In the genomic region with DNA sequence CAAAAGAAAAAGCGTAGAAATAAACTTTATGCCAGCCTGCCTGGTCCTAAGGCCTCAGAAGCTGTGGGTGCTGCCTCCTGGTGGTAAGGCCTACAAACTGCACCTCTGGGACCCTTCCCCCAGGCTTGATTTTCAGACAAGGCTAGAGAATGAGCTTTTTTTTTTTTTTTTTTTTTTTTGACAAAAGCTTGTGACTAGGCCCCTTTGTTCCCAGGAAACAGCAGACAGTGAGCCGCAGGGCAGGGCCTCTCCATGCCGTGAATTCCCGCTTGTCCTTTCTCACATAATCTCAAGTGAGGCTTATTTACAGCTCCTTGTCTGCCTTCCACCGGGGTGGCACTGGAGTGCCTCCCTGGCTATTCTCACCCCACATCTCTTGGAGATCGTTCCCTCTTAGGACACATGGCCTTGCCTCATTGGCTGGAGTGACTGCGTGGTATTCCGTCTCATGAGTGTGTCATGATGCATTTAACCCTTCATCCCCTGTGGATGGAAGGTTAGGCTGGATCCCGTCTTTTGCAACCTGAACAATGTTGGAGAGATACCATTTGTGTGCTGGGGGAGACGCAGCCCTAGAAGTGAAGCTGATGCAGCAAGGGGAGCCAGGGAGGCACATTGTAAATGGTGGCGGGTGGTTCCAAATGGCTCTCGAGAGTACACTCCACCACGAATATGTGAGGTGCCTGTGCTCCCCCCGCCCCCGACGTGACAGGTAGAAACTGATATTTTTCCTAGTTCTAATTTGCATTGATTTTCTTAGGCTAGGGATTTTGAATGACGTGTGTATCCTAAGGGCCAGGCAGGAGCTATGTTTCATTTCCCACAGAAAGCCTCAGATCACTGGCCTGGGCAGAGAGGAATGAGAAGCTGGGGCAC, we compare ENCODE assay signal across 8 cellular contexts. TPM values are rescaled to one million over a fixed set of nuclear protein-coding genes. Genes with fewer than 3 reads are reported as not detected.
A peak's percentile ranks its signal among the peaks of the same experiment; 100 is the strongest.
DNase-seq lines count a peak whose midpoint lies in the region; ATAC-seq and TF ChIP-seq lines count a peak whose summit lies in the region.

No MANE protein-coding gene starts in this region.

- CTCF ChIA-PET in activated naive CD4-positive, alpha-beta T cell treated with anti-CD3 and anti-CD28 coated beads, Interleukin-2, amount 10 ng/mL, durations not matched to agents 7 days and 5 days (lab: Charles Lee) = interaction anchor here (0.8 to 3.2 kb wide), 8 partner anchors 12 to 520 kb away, joined by 3 to 21 read pairs (median 4); no protein-coding TSS in a partner anchor

- H3K9ac ChIP-seq in HUES48 (ENCODE audit: low read depth, low read length) = peak overlapping the region; percentile 42

- TF ChIP-seq CTCF in ovary (IDR thresholded peaks at IDR 0.05) (peak; percentile 69 to 80 (median 70)), tibial artery (IDR thresholded peaks at IDR 0.05) (peak; percentile 81 to 89)

- 58 to 59% (median 58%) methylated on average over 17 of the region's 17 CpGs for WGBS in ovary, 3 donors

- no peaks in the 10 kb centered on the region for H3K9me3 Mint-ChIP-seq in activated naive CD4-positive, alpha-beta T cell treated with anti-CD3 and anti-CD28 coated beads, Interleukin-2, amount 10 ng/mL, durations not matched to agents 7 days and 5 days

- peaks cover 8% of the 10 kb centered on the region for H3K4me1 ChIP-seq in HUES48 (ENCODE audit: control insufficient read depth, insufficient read depth, low read length)
- peaks cover 4% of the 10 kb centered on the region; the same call in 1 of the 2 replicates for H3K4me1 ChIP-seq in SJCRH30
- peaks cover 3% of the 10 kb centered on the region for H3K4me1 ChIP-seq in ovary (ENCODE audit: insufficient read depth)
- peaks cover 0 to 29% (median 13%) of the 10 kb centered on the region in 4 donors for H3K4me1 ChIP-seq in tibial artery

- H3K27ac ChIP-seq in HUES48 (ENCODE audit: low read depth, low read length) (peak overlapping the region; percentile 70), SJCRH30 (peak overlapping the region; percentile 24; the same call in 1 of the 2 replicates), ovary (no peak overlapping the region), tibial artery (no peak overlapping the region)

- intact Hi-C loops in ovary (cut with DNase I) = loop anchor here in 3 of 4 donors (5.0 to 10.0 kb wide), 2 partner anchors 86 to 88 kb away; no protein-coding TSS in a partner anchor
- intact Hi-C loops in tibial artery (cut with DNase I; ENCODE audit: low total_unique reads) = loop anchor here (10.0 kb wide), 2 partner anchors 48 to 188 kb away; no protein-coding TSS in a partner anchor

- DNase-seq in DMS53 (lab: John Stamatoyannopoulos, UW) = peak; percentile 84
- DNase-seq in SJCRH30 = peak; percentile 83 to 97
- DNase-seq in activated naive CD4-positive, alpha-beta T cell treated with anti-CD3 and anti-CD28 coated beads, Interleukin-2, amount 10 ng/mL, durations not matched to agents 7 days and 5 days = peak; percentile 77
- DNase-seq in globus pallidus (ENCODE audit: low spot score) = peak; percentile 91
- peak; percentile 50 to 83 (median 78) for DNase-seq in ovary
- DNase-seq in tibial artery = peak; percentile 55 to 85

- H3K4me3 ChIP-seq in HUES48 (ENCODE audit: low read depth, low read length) (no peak overlapping the region), SJCRH30 (0 out of 2 replicates have a peak overlapping the region, but pooled peaks have one; percentile 1), ovary (no peak overlapping the region), tibial artery (peak overlapping the region; percentile 20 to 22)

- H3K27me3 ChIP-seq in HUES48 (ENCODE audit: control insufficient read depth, insufficient read depth, low read length) = no peaks in the 10 kb centered on the region
- no peaks in the 10 kb centered on the region for H3K27me3 ChIP-seq in SJCRH30
- H3K27me3 ChIP-seq in ovary = no peaks in the 10 kb centered on the region
- no peaks in the 10 kb centered on the region for H3K27me3 ChIP-seq in tibial artery

- TF ChIP-seq EP300 in ovary (IDR thresholded peaks at IDR 0.05) = no peak

- no peaks in the 10 kb centered on the region for H3K36me3 Mint-ChIP-seq in activated naive CD4-positive, alpha-beta T cell treated with anti-CD3 and anti-CD28 coated beads, Interleukin-2, amount 10 ng/mL, durations not matched to agents 7 days and 5 days

- no peak for TF ChIP-seq POLR2A in ovary (IDR thresholded peaks at IDR 0.05)

- ATAC-seq in GM18861 (IDR thresholded peaks at IDR 0.05; ENCODE audit: unreplicated experiment) = no peak

- peaks cover 2% of the 10 kb centered on the region for H3K4me1 Mint-ChIP-seq in activated naive CD4-positive, alpha-beta T cell treated with anti-CD3 and anti-CD28 coated beads, Interleukin-2, amount 10 ng/mL, durations not matched to agents 7 days and 5 days

- no peak overlapping the region for H3K4me3 Mint-ChIP-seq in activated naive CD4-positive, alpha-beta T cell treated with anti-CD3 and anti-CD28 coated beads, Interleukin-2, amount 10 ng/mL, durations not matched to agents 7 days and 5 days

- H3K9me3 ChIP-seq in HUES48 (ENCODE audit: control insufficient read depth, insufficient read depth, low read length) = no peaks in the 10 kb centered on the region
- H3K9me3 ChIP-seq in SJCRH30 (replicated peaks) = no peaks in the 10 kb centered on the region
- no peaks in the 10 kb centered on the region for H3K9me3 ChIP-seq in ovary
- H3K9me3 ChIP-seq in tibial artery = no peaks in the 10 kb centered on the region

- H3K27me3 Mint-ChIP-seq in activated naive CD4-positive, alpha-beta T cell treated with anti-CD3 and anti-CD28 coated beads, Interleukin-2, amount 10 ng/mL, durations not matched to agents 7 days and 5 days = peaks cover 4% of the 10 kb centered on the region

- no peak overlapping the region for H3K27ac Mint-ChIP-seq in activated naive CD4-positive, alpha-beta T cell treated with anti-CD3 and anti-CD28 coated beads, Interleukin-2, amount 10 ng/mL, durations not matched to agents 7 days and 5 days

- H3K36me3 ChIP-seq in HUES48 (ENCODE audit: control insufficient read depth, insufficient read depth, low read length) = no peaks in the 10 kb centered on the region
- H3K36me3 ChIP-seq in SJCRH30 = no peaks in the 10 kb centered on the region
- H3K36me3 ChIP-seq in ovary = no peaks in the 10 kb centered on the region
- H3K36me3 ChIP-seq in tibial artery = no peaks in the 10 kb centered on the region

RNA-seq across cellular contexts. Expression of a gene that starts 49.6 kb away (rescaled TPM):
- 621 and 662 TPM in 2 replicates for total RNA-seq in SJCRH30 (2014; rRNA removed; shearing (Covaris generic))
- 100 to 1,000 TPM in 6 of 7 donors, 10 to 100 TPM in 1; 76.7 to 246 (median 197) TPM for total RNA-seq in ovary
- 100 to 1,000 TPM in 1 of 2 donors, 10 to 100 TPM in 1; 75.2 to 209 TPM for polyA plus RNA-seq in ovary

Comparison
In these comparisons a context has a peak if more than half of its experiments do, and no peak if none do; other contexts are left out.
1. H3K27ac ChIP-seq: peak in HUES48 (single experiment) and SJCRH30 (single experiment); none in ovary (0 of 2) and tibial artery (0 of 2).
2. H3K4me3 ChIP-seq: peak in SJCRH30 (single experiment) and tibial artery (2 of 2); none in HUES48 (single experiment) and ovary (single experiment).
3. Peak in every context shown above with its lines, with median percentiles within 50 percentile points of each other: DNase-seq.